ENCODE assay signal across 1 cellular context in the genomic region with DNA sequence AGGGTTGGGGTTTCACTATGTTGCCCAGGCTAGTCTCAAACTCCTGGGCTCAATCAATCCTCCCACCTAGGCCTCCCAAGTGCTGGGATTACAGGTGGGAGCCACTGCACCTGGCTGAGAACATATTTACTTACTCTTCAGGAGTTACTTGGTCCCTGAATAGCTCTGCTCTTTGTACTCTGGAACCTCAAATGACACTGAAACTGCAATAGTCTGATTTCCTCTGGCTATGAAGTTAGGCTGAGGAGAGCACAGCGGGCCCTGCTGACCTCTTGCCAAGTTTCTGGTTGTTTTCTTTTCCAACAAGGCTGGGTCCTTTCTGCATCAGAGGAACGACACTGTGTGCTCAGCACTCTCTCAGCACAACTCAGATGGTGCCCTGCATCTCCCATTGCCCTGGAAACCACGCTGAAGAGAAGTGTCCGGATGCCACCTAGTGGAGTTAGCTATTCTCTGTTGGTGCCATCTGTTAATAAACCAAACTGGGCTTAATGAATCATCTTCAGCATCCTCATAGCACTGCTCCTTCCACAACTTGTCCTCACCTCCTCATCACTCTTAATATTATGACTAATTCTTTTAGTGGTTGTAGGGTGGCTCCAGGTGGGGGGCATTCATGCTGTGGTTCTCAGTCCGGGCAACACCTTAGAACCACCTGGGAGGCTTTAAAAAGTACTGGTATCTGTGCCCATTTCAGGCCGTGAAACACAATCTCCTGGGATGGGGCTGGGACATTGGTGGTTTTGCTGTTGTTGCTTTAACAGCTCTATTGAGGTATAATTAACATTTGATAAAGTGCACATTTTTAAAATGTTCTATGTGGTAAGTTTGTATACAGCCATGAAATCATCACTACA.
TF ChIP-seq lines count a peak whose summit lies in the region.

No MANE protein-coding gene starts in this region.

TF ChIP-seq in GM23338, 12 proteins besides CTCF, POLR2A, EP300 and RAD21:
- TF ChIP-seq EZH2phosphoT487 (IDR thresholded peaks at IDR 0.05; ENCODE audit: unreplicated experiment) (no peak), JUNB (IDR thresholded peaks at IDR 0.05; ENCODE audit: unreplicated experiment) (no peak), CREB1 (CRISPR knock-in tag; IDR thresholded peaks at IDR 0.05; ENCODE audit: low read depth) (no peak), EZH2 (IDR thresholded peaks at IDR 0.05; ENCODE audit: low read depth, unreplicated experiment) (no peak), NANOG (IDR thresholded peaks at IDR 0.05; ENCODE audit: borderline replicate concordance) (no peak), POLR2AphosphoS5 (IDR thresholded peaks at IDR 0.05; ENCODE audit: low read depth) (no peak), ZNF114 (CRISPR knock-in tag; IDR thresholded peaks at IDR 0.05) (no peak), ZNF331 (CRISPR knock-in tag; IDR thresholded peaks at IDR 0.05; ENCODE audit: low read depth) (no peak), STAT1 (IDR thresholded peaks at IDR 0.05; ENCODE audit: unreplicated experiment) (no peak)
- TF ChIP-seq, protein P1, sequence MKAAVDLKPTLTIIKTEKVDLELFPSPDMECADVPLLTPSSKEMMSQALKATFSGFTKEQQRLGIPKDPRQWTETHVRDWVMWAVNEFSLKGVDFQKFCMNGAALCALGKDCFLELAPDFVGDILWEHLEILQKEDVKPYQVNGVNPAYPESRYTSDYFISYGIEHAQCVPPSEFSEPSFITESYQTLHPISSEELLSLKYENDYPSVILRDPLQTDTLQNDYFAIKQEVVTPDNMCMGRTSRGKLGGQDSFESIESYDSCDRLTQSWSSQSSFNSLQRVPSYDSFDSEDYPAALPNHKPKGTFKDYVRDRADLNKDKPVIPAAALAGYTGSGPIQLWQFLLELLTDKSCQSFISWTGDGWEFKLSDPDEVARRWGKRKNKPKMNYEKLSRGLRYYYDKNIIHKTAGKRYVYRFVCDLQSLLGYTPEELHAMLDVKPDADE (IDR thresholded peaks at IDR 0.05) = no peak
- TF ChIP-seq, protein P2, sequence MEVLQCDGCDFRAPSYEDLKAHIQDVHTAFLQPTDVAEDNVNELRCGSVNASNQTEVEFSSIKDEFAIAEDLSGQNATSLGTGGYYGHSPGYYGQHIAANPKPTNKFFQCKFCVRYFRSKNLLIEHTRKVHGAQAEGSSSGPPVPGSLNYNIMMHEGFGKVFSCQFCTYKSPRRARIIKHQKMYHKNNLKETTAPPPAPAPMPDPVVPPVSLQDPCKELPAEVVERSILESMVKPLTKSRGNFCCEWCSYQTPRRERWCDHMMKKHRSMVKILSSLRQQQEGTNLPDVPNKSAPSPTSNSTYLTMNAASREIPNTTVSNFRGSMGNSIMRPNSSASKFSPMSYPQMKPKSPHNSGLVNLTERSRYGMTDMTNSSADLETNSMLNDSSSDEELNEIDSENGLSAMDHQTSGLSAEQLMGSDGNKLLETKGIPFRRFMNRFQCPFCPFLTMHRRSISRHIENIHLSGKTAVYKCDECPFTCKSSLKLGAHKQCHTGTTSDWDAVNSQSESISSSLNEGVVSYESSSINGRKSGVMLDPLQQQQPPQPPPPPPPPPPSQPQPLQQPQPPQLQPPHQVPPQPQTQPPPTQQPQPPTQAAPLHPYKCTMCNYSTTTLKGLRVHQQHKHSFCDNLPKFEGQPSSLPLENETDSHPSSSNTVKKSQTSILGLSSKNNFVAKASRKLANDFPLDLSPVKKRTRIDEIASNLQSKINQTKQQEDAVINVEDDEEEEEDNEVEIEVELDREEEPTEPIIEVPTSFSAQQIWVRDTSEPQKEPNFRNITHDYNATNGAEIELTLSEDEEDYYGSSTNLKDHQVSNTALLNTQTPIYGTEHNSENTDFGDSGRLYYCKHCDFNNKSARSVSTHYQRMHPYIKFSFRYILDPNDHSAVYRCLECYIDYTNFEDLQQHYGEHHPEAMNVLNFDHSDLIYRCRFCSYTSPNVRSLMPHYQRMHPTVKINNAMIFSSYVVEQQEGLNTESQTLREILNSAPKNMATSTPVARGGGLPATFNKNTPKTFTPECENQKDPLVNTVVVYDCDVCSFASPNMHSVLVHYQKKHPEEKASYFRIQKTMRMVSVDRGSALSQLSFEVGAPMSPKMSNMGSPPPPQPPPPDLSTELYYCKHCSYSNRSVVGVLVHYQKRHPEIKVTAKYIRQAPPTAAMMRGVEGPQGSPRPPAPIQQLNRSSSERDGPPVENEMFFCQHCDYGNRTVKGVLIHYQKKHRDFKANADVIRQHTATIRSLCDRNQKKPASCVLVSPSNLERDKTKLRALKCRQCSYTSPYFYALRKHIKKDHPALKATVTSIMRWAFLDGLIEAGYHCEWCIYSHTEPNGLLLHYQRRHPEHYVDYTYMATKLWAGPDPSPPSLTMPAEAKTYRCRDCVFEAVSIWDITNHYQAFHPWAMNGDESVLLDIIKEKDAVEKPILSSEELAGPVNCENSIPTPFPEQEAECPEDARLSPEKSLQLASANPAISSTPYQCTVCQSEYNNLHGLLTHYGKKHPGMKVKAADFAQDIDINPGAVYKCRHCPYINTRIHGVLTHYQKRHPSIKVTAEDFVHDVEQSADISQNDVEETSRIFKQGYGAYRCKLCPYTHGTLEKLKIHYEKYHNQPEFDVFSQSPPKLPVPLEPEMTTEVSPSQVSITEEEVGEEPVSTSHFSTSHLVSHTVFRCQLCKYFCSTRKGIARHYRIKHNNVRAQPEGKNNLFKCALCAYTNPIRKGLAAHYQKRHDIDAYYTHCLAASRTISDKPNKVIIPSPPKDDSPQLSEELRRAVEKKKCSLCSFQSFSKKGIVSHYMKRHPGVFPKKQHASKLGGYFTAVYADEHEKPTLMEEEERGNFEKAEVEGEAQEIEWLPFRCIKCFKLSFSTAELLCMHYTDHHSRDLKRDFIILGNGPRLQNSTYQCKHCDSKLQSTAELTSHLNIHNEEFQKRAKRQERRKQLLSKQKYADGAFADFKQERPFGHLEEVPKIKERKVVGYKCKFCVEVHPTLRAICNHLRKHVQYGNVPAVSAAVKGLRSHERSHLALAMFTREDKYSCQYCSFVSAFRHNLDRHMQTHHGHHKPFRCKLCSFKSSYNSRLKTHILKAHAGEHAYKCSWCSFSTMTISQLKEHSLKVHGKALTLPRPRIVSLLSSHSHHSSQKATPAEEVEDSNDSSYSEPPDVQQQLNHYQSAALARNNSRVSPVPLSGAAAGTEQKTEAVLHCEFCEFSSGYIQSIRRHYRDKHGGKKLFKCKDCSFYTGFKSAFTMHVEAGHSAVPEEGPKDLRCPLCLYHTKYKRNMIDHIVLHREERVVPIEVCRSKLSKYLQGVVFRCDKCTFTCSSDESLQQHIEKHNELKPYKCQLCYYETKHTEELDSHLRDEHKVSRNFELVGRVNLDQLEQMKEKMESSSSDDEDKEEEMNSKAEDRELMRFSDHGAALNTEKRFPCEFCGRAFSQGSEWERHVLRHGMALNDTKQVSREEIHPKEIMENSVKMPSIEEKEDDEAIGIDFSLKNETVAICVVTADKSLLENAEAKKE (CRISPR knock-in tag; IDR thresholded peaks at IDR 0.05) = no peak
- TF ChIP-seq, protein P3, sequence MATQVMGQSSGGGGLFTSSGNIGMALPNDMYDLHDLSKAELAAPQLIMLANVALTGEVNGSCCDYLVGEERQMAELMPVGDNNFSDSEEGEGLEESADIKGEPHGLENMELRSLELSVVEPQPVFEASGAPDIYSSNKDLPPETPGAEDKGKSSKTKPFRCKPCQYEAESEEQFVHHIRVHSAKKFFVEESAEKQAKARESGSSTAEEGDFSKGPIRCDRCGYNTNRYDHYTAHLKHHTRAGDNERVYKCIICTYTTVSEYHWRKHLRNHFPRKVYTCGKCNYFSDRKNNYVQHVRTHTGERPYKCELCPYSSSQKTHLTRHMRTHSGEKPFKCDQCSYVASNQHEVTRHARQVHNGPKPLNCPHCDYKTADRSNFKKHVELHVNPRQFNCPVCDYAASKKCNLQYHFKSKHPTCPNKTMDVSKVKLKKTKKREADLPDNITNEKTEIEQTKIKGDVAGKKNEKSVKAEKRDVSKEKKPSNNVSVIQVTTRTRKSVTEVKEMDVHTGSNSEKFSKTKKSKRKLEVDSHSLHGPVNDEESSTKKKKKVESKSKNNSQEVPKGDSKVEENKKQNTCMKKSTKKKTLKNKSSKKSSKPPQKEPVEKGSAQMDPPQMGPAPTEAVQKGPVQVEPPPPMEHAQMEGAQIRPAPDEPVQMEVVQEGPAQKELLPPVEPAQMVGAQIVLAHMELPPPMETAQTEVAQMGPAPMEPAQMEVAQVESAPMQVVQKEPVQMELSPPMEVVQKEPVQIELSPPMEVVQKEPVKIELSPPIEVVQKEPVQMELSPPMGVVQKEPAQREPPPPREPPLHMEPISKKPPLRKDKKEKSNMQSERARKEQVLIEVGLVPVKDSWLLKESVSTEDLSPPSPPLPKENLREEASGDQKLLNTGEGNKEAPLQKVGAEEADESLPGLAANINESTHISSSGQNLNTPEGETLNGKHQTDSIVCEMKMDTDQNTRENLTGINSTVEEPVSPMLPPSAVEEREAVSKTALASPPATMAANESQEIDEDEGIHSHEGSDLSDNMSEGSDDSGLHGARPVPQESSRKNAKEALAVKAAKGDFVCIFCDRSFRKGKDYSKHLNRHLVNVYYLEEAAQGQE (IDR thresholded peaks at IDR 0.05; ENCODE audit: unreplicated experiment) = no peak
